In genomic region chr4:155690044-155690837, GRCh38 we compare ENCODE assay signal across 19 cellular contexts. TPM values are rescaled to one million over a fixed set of nuclear protein-coding genes. Genes with fewer than 3 reads are reported as not detected.
"Had no signal": no experiment of that assay in that cellular context is flagged by ENCODE, and none has a peak within 500 bp of the region (broad histone marks: within the 10 kb centered on the region; RNA-seq: fewer than 3 reads in every experiment).

No MANE protein-coding gene starts in this region.

- H3K27ac ChIP-seq: colonic mucosa, esophagus squamous epithelium, foreskin keratinocyte, prostate gland, testis had no signal

- H3K9ac ChIP-seq: SK-N-SH had no signal

- H3K27me3 ChIP-seq: colonic mucosa, esophagus squamous epithelium, foreskin keratinocyte, testis had no signal

- H3K9me3 ChIP-seq: colonic mucosa, esophagus squamous epithelium, prostate gland, SK-N-SH, testis had no signal

- H3K9me2 ChIP-seq: SK-N-SH had no signal

- DNase-seq: activated CD4-positive, alpha-beta memory T cell treated with anti-CD3 and anti-CD28 coated beads for 36 hours; activated CD8-positive, alpha-beta memory T cell treated with anti-CD3 and anti-CD28 coated beads, Interleukin-2, amount 10 ng/mL, durations not matched to agents 7 days and 5 days; activated naive CD4-positive, alpha-beta T cell treated with anti-CD3 and anti-CD28 coated beads, Interleukin-2, amount 50 U/mL, for 16 hours; activated T-cell treated with anti-CD3 and anti-CD28 coated beads, Interleukin-2, amount 50 U/mL, for 24 hours; central memory CD4-positive, alpha-beta T cell; colonic mucosa; esophagus squamous epithelium; foreskin keratinocyte; mesendoderm; nephron progenitor cell; occipital lobe; SK-N-SH; stimulated activated CD4-positive, alpha-beta T cell treated with anti-CD3 and anti-CD28 coated beads, Interleukin-1b, Interleukin-23, amount 100 ng/mL, for 48 hours; stimulated activated naive CD8-positive, alpha-beta T cell treated with anti-CD3 and anti-CD28 coated beads, Interleukin-15, amount 100 ng/mL, for 72 hours; T-cell; T1000; testis had no signal

- ATAC-seq: activated CD8-positive, alpha-beta memory T cell treated with anti-CD3 and anti-CD28 coated beads, Interleukin-2, amount 10 ng/mL, durations not matched to agents 7 days and 5 days; foreskin keratinocyte; sciatic nerve; stimulated activated naive CD8-positive, alpha-beta T cell treated with anti-CD3 and anti-CD28 coated beads, Interleukin-15, amount 100 ng/mL, for 72 hours; T-cell had no signal

- H3K4me2 ChIP-seq: SK-N-SH had no signal

- H3K36me3 ChIP-seq: colonic mucosa, esophagus squamous epithelium, prostate gland had no signal

- H3K4me3 ChIP-seq: colonic mucosa, esophagus squamous epithelium, prostate gland, testis had no signal

- H3K4me1 ChIP-seq: colonic mucosa, foreskin keratinocyte, testis had no signal

RNA-seq across cellular contexts. Expression of gene GUCY1A1, which starts 23.6 kb away (rescaled TPM):
- total RNA-seq: activated CD4-positive, alpha-beta memory T cell treated with anti-CD3 and anti-CD28 coated beads for 36 hours had no signal
- polyA plus RNA-seq: foreskin keratinocyte had no signal
